Comparison of ENCODE assay signal across 11 cellular contexts in the genomic region with DNA sequence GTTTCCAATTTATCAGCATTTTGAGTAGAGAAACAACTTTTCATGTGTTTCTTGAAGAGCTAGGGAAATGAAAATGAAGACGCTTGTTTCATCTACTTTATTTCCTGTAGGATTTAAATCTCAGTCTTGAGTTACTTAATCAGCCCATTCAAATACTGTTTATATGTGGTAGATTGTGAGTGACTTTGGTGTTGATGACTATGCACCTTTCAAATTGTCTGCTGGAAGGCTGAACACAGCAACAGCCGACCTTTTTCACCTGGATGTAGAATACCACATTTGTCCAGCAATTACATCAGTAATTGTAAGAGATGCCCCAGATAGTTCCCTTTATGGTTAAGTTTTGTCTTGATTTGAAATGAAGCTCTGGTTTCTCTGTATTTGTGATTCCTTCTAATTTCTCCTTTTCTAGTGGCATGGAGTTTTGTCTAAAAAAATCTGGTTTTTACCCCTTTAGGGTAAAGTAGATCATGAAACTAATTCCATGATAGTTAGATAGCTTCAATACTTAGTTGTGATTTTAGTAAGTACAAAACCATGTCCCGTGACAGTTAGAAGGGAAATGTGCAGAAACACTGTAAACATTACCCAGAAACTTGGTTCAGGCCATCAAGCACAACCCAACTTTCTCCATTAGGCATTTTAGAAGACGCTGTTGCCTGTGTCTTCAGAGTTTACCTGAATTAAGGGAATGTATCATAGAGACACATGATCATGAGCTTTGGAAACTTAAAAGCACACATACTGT.
DNase-seq lines count a peak whose midpoint lies in the region; ATAC-seq and TF ChIP-seq lines count a peak whose summit lies in the region.
"Had no signal": no experiment of that assay in that cellular context is flagged by ENCODE, and none has a peak within 500 bp of the region (broad histone marks: within the 10 kb centered on the region; RNA-seq: fewer than 3 reads in every experiment).

No MANE protein-coding gene starts in this region.

- H3K4me3 ChIP-seq in OCI-LY3 (ENCODE audit: low read length): peak overlapping the region; percentile 51
- H3K4me3 ChIP-seq: body of pancreas had no signal

- peak overlapping the region; percentile 98 for H3K27ac ChIP-seq in OCI-LY3 (ENCODE audit: low read length)
- H3K27ac ChIP-seq: body of pancreas had no signal

- H3K79me2 ChIP-seq in OCI-LY3 (ENCODE audit: low read length): no peaks in the 10 kb centered on the region

- no peaks in the 10 kb centered on the region for H4K20me1 ChIP-seq in OCI-LY3 (ENCODE audit: insufficient read depth, low read length)

- no peak for DNase-seq in HK-2 (ENCODE audit: unreplicated experiment)
- no peak for DNase-seq in amniotic stem cell (lab: John Stamatoyannopoulos, UW)
- no peak for DNase-seq in HEK293T (ENCODE audit: extremely low spot score)
- DNase-seq in NCI-H1048 (lab: John Stamatoyannopoulos, UW): no peak
- DNase-seq: body of pancreas; stimulated activated CD4-positive, alpha-beta T cell treated with anti-CD3 and anti-CD28 coated beads, Interleukin-4, amount 100 ng/mL, for 1 hour; substantia nigra had no signal

- H2AFZ ChIP-seq in OCI-LY3 (ENCODE audit: low read depth, low read length): peak overlapping the region; percentile 23; the same call in 1 of the 2 replicates

- POLR2A ChIA-PET in HEK293T (lab: Yijun Ruan, JAX): no interaction called here

- H3K36me3 ChIP-seq in OCI-LY3 (replicated peaks; ENCODE audit: low read depth, low read length): peaks cover 14% of the 10 kb centered on the region

- H3K4me2 ChIP-seq in OCI-LY3 (ENCODE audit: low read length): peak overlapping the region; percentile 69

- H3K9me3 ChIP-seq in OCI-LY3 (ENCODE audit: insufficient read depth, low read length): no peaks in the 10 kb centered on the region; the same call in 1 of the 2 replicates
- H3K9me3 ChIP-seq: body of pancreas had no signal

- no peak for TF ChIP-seq POLR2A in GM18505 (IDR thresholded peaks at IDR 0.05; ENCODE audit: borderline replicate concordance, extremely low read depth, insufficient read depth, insufficient read length)

- peaks cover 46% of the 10 kb centered on the region for H3K4me1 ChIP-seq in OCI-LY3 (ENCODE audit: low read length)
- H3K4me1 ChIP-seq: body of pancreas had no signal

- peak; percentile 55 for ATAC-seq in GM18505 (IDR thresholded peaks at IDR 0.05; ENCODE audit: unreplicated experiment)
- ATAC-seq in GM21390 (IDR thresholded peaks at IDR 0.05; ENCODE audit: unreplicated experiment): peak; percentile 60
- peak; percentile 59 for ATAC-seq in HG02981 (IDR thresholded peaks at IDR 0.05; ENCODE audit: unreplicated experiment)
- ATAC-seq: body of pancreas had no signal

- H3K9ac ChIP-seq in OCI-LY3 (ENCODE audit: low read length): peak overlapping the region; percentile 70

- no peak for TF ChIP-seq CTCF in OCI-LY3 (IDR thresholded peaks at IDR 0.05; ENCODE audit: low read depth, low read length)

- no peaks in the 10 kb centered on the region for H3K27me3 ChIP-seq in OCI-LY3 (ENCODE audit: low read depth, low read length)
- H3K27me3 ChIP-seq: body of pancreas had no signal

- CTCF ChIA-PET in HEK293T (lab: Yijun Ruan, JAX): no interaction called here

TF ChIP-seq in HEK293T, 16 proteins besides CTCF, POLR2A, EP300 and RAD21:
- TF ChIP-seq LEF1 (IDR thresholded peaks at IDR 0.05; ENCODE audit: borderline replicate concordance) (no peak), NFRKB (IDR thresholded peaks at IDR 0.05) (no peak), FOXK2 (IDR thresholded peaks at IDR 0.05) (no peak), FOXM1 (IDR thresholded peaks at IDR 0.05; ENCODE audit: borderline replicate concordance) (no peak), FOXA1 (IDR thresholded peaks at IDR 0.05) (no peak), L3MBTL2 (conservative IDR thresholded peaks at IDR 0.05) (no peak), TARDBP (IDR thresholded peaks at IDR 0.05) (no peak), HDGF (IDR thresholded peaks at IDR 0.05; ENCODE audit: borderline replicate concordance) (no peak), ARNT (IDR thresholded peaks at IDR 0.05) (no peak), ZNF384 (IDR thresholded peaks at IDR 0.05) (no peak), ELF4 (IDR thresholded peaks at IDR 0.05) (no peak), SUZ12 (IDR thresholded peaks at IDR 0.05) (no peak), CTBP1 (IDR thresholded peaks at IDR 0.05; ENCODE audit: borderline replicate concordance) (no peak), SP1 (IDR thresholded peaks at IDR 0.05) (no peak)
- TF ChIP-seq, protein P1, sequence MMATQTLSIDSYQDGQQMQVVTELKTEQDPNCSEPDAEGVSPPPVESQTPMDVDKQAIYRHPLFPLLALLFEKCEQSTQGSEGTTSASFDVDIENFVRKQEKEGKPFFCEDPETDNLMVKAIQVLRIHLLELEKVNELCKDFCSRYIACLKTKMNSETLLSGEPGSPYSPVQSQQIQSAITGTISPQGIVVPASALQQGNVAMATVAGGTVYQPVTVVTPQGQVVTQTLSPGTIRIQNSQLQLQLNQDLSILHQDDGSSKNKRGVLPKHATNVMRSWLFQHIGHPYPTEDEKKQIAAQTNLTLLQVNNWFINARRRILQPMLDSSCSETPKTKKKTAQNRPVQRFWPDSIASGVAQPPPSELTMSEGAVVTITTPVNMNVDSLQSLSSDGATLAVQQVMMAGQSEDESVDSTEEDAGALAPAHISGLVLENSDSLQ (IDR thresholded peaks at IDR 0.05): no peak
TF ChIP-seq in HEK293T: peak in this region for 0.
